19 cellular contexts compared by ENCODE assay signal in the genomic region with DNA sequence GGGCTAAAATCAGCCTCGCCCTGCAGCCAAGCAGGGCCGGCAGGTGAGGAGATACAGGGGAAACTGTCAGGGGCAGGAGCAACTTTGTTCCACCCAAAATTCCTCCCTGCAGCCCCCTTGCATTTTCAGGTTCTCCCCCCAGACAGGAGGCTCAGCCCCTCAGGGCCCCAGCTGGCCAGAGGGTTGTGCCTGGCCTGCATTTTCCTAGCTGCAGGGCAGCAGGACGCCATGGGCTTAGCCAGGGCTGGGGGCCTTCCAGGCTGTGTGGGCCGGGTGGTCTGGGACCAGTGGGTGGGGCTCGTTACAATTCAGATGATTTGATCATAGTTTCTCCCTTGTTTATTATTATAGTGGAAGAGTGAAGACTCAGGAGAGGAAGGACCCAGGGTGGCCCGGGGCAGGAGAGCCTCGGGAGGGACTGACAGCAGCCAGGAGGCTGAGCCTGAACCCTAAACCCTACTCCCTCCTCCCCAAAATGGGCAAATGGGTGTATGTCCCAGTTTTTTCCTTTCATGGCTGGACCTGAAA. TPM values are rescaled to one million over a fixed set of nuclear protein-coding genes. Genes with fewer than 3 reads are reported as not detected.
DNase-seq lines count a peak whose midpoint lies in the region; ATAC-seq and TF ChIP-seq lines count a peak whose summit lies in the region.
"Had no signal": no experiment of that assay in that cellular context is flagged by ENCODE, and none has a peak within 500 bp of the region (broad histone marks: within the 10 kb centered on the region; RNA-seq: fewer than 3 reads in every experiment).

No MANE protein-coding gene starts in this region.

- no peaks in the 10 kb centered on the region for H3K36me3 ChIP-seq in hepatocyte (replicated peaks; ENCODE audit: insufficient read depth, low read depth)
- H3K36me3 ChIP-seq in sigmoid colon: no peaks in the 10 kb centered on the region
- H3K36me3 ChIP-seq in vagina: no peaks in the 10 kb centered on the region

- H3K4me1 ChIP-seq in right cardiac atrium (ENCODE audit: control insufficient read depth, insufficient read depth, low read length): peaks cover 17% of the 10 kb centered on the region
- peaks cover 63% of the 10 kb centered on the region for H3K4me1 ChIP-seq in hepatocyte (ENCODE audit: insufficient read depth)
- peaks cover 0 to 98% (median 87%) of the 10 kb centered on the region in 4 donors for H3K4me1 ChIP-seq in sigmoid colon
- peaks cover 71% of the 10 kb centered on the region for H3K4me1 ChIP-seq in vagina

- WGBS in right cardiac atrium: 55% methylated on average over 7 of the region's 7 CpGs
- 66% methylated on average over 7 of the region's 7 CpGs for WGBS in hepatocyte (ENCODE audit: low lambda C conversion rate, missing lambda C conversion rate)
- 60 to 76% methylated on average over 7 of the region's 7 CpGs for WGBS in sigmoid colon, 2 donors

- no peak overlapping the region for H2AFZ ChIP-seq in hepatocyte

- no peak for TF ChIP-seq EP300 in sigmoid colon (IDR thresholded peaks at IDR 0.05)

- H4K20me1 ChIP-seq in hepatocyte (ENCODE audit: insufficient read depth, poor library complexity, severe bottlenecking): no peaks in the 10 kb centered on the region

- DNase-seq in right cardiac atrium (peak in 1 of 3 donors; percentile 63), cardiac septum (ENCODE audit: low spot score) (no peak), hepatocyte (ENCODE audit: low spot score) (no peak), sigmoid colon (no peak), vagina (ENCODE audit: extremely low spot score in 2 of 2) (no peak), NCI-H524 (lab: John Stamatoyannopoulos, UW) (no peak), LoVo (ENCODE audit: low spot score) (no peak)
- DNase-seq in stimulated activated CD4-positive, alpha-beta T cell treated with anti-CD3 and anti-CD28 coated beads, Interleukin-4, amount 100 ng/mL, for 1 hour: no peak
- DNase-seq: ACHN; activated CD4-positive, alpha-beta T cell treated with anti-CD3 and anti-CD28 coated beads for 48 hours; activated effector memory CD4-positive, alpha-beta T cell treated with Interleukin-2 at 50 U/mL for 16 hours; GF-D8; kidney glomerular epithelial cell; NCI-H1436; NCI-H526; SHP77 treated with DMSO at 0.1 percent for 48 hours; stimulated activated CD4-positive, alpha-beta T cell treated with anti-CD3 and anti-CD28 coated beads, Interleukin-4, amount 100 ng/mL, for 24 hours; T-cell had no signal

- H3K4me2 ChIP-seq in hepatocyte: peak overlapping the region; percentile 74

- intact Hi-C loops in right cardiac atrium (cut with DNase I) (loop anchor here in 3 of 4 donors (5.0 to 10.0 kb wide), 2 partner anchors 36 to 82 kb away; no protein-coding TSS in a partner anchor), cardiac septum (cut with DNase I) (no loop called here), sigmoid colon (cut with DNase I) (loop anchor here (2.0 kb wide), 1 partner anchor 38 kb away; no protein-coding TSS in a partner anchor), vagina (cut with DNase I) (no loop called here)

- no peaks in the 10 kb centered on the region for H3K9me2 ChIP-seq in hepatocyte (replicated peaks; ENCODE audit: insufficient read depth)

- no peak for TF ChIP-seq POLR2A in sigmoid colon (IDR thresholded peaks at IDR 0.05)
- no peak for TF ChIP-seq POLR2A in vagina (IDR thresholded peaks at IDR 0.05)

- H3K9me3 ChIP-seq in right cardiac atrium (ENCODE audit: control insufficient read depth, low read length) (no peaks in the 10 kb centered on the region), hepatocyte (ENCODE audit: low read depth) (no peaks in the 10 kb centered on the region), sigmoid colon (no peaks in the 10 kb centered on the region), vagina (no peaks in the 10 kb centered on the region)
- H3K9me3 ChIP-seq: psoas muscle had no signal

- no peaks in the 10 kb centered on the region for H3K79me2 ChIP-seq in hepatocyte

- TF ChIP-seq CTCF in hepatocyte (IDR thresholded peaks at IDR 0.05; ENCODE audit: poor library complexity): no peak
- TF ChIP-seq CTCF in sigmoid colon (IDR thresholded peaks at IDR 0.05): no peak
- TF ChIP-seq CTCF in vagina (IDR thresholded peaks at IDR 0.05): no peak

- no peak for ATAC-seq in right cardiac atrium
- ATAC-seq: psoas muscle had no signal

- H3K27ac ChIP-seq in right cardiac atrium (ENCODE audit: low read length) (peak overlapping the region; percentile 31), hepatocyte (no peak overlapping the region), sigmoid colon (peak overlapping the region; percentile 83 to 89 (median 88)), vagina (peak overlapping the region; percentile 63)
- H3K27ac ChIP-seq: psoas muscle had no signal

- H3K27me3 ChIP-seq in right cardiac atrium (ENCODE audit: control insufficient read depth, insufficient read depth) (no peaks in the 10 kb centered on the region), hepatocyte (no peaks in the 10 kb centered on the region), sigmoid colon (no peaks in the 10 kb centered on the region), vagina (no peaks in the 10 kb centered on the region)

- no peak overlapping the region for H3K4me3 ChIP-seq in right cardiac atrium (ENCODE audit: low read length)
- H3K4me3 ChIP-seq in hepatocyte: no peak overlapping the region
- H3K4me3 ChIP-seq in sigmoid colon: no peak overlapping the region
- no peak overlapping the region for H3K4me3 ChIP-seq in vagina

RNA-seq across cellular contexts. Expression of a gene that starts 40.1 kb away (rescaled TPM):
- total RNA-seq in right cardiac atrium (100 to 1,000 TPM; 289 to 371 (median 320) TPM), cardiac septum (485 TPM), hepatocyte (218 and 237 TPM in 2 replicates), sigmoid colon (1,000 to 10,000 TPM in 2 of 4 donors, 100 to 1,000 TPM in 2; 751 to 1,294 (median 1,065) TPM), vagina (828 TPM)
- polyA plus RNA-seq in right cardiac atrium (78.1 TPM), hepatocyte (38.0 and 47.6 TPM in 2 replicates), sigmoid colon (100 to 1,000 TPM in 1 of 3 donors, 10 to 100 TPM in 2; 82.3 to 141 (median 85.5) TPM)

Comparison
In these comparisons a context has a peak if more than half of its experiments do, and no peak if none do; other contexts are left out.
1. intact Hi-C loops: an anchor here in right cardiac atrium (5.0 to 10.0 kb wide) and sigmoid colon (2.0 kb wide); none called in cardiac septum and vagina.